In genomic region chr19:16095071-16095571, GRCh38 we compare ENCODE assay signal across 12 cellular contexts. TPM values are rescaled to one million over a fixed set of nuclear protein-coding genes. Genes with fewer than 3 reads are reported as not detected.
DNase-seq lines count a peak whose midpoint lies in the region; ATAC-seq and TF ChIP-seq lines count a peak whose summit lies in the region.
"Had no signal": no experiment of that assay in that cellular context is flagged by ENCODE, and none has a peak within 500 bp of the region (broad histone marks: within the 10 kb centered on the region; RNA-seq: fewer than 3 reads in every experiment).

No MANE protein-coding gene starts in this region.

- peak overlapping the region; percentile 62; the same call in 1 of the 2 replicates for H3K27ac ChIP-seq in IMR-90 (ENCODE audit: insufficient read depth, low read length)
- H3K27ac ChIP-seq in GM23338 (ENCODE audit: low read depth): no peak overlapping the region
- H3K27ac ChIP-seq: SJCRH30 had no signal

- H3K9me3 Mint-ChIP-seq in activated T-cell treated with anti-CD3 and anti-CD28 coated beads, Interleukin-2, amount 50 U/mL, for 72 hours: no peaks in the 10 kb centered on the region
- H3K9me3 Mint-ChIP-seq in stimulated activated naive CD8-positive, alpha-beta T cell treated with anti-CD3 and anti-CD28 coated beads, Interleukin-15, Interleukin-2, amounts not matched to agents 100 ng/mL and 50 ng/mL, for 24 hours: no peaks in the 10 kb centered on the region
- H3K9me3 Mint-ChIP-seq in GM23338: no peaks in the 10 kb centered on the region

- H4K8ac ChIP-seq in IMR-90 (ENCODE audit: low read depth in 2 of 2, low read length in 2 of 2): peak overlapping the region in 1 of 2 experiments; percentile 23; a peak in 1 of 4 replicates

- no peak for TF ChIP-seq POLR2A in IMR-90 (IDR thresholded peaks at IDR 0.05; ENCODE audit: low read depth, low read length)

- 0 out of 2 replicates have a peak, but pooled peaks cover 4% of the 10 kb centered on the region for H3K79me2 ChIP-seq in GM23338 (replicated peaks; ENCODE audit: insufficient read depth)

- H3K9ac ChIP-seq in IMR-90 (ENCODE audit: low read depth, low read length): no peak overlapping the region

- no peak overlapping the region for H3K4me2 ChIP-seq in IMR-90 (ENCODE audit: low read depth, low read length)
- H3K4me2 ChIP-seq in GM23338: no peak overlapping the region

- no peak for TF ChIP-seq RAD21 in IMR-90 (IDR thresholded peaks at IDR 0.05; ENCODE audit: low read length)

- H3K56ac ChIP-seq in IMR-90 (ENCODE audit: extremely low read depth, insufficient read depth, low read length): no peak overlapping the region

- no TSS peak for BruUV-seq in IMR-90 (replicated peaks; lab: Mats Ljungman, UMichigan)

- intact Hi-C loops in IMR-90 (cut with micrococcal nuclease): no loop called here

- in situ Hi-C loops in IMR-90 (cut with MboI; ENCODE audit: low sequenced_read_pairs): no loop called here

- H4K20me1 ChIP-seq in IMR-90 (ENCODE audit: insufficient read depth, low read length) (peaks cover 100% of the 10 kb centered on the region), GM23338 (replicated peaks; ENCODE audit: insufficient read depth) (peaks cover 10% of the 10 kb centered on the region; the same call in 1 of the 2 replicates)

- H3K27me3 Mint-ChIP-seq in activated T-cell treated with anti-CD3 and anti-CD28 coated beads, Interleukin-2, amount 50 U/mL, for 72 hours (ENCODE audit: low read depth): no peaks in the 10 kb centered on the region
- H3K27me3 Mint-ChIP-seq in stimulated activated naive CD8-positive, alpha-beta T cell treated with anti-CD3 and anti-CD28 coated beads, Interleukin-15, Interleukin-2, amounts not matched to agents 100 ng/mL and 50 ng/mL, for 24 hours: no peaks in the 10 kb centered on the region
- peaks cover 4% of the 10 kb centered on the region for H3K27me3 Mint-ChIP-seq in GM23338 (ENCODE audit: insufficient read depth, low read depth, poor library complexity)

- CTCF ChIA-PET in IMR-90 (lab: Yijun Ruan, JAX): no interaction called here

- TF ChIP-seq CTCF in IMR-90 (conservative IDR thresholded peaks at IDR 0.05; ENCODE audit: low read depth, low read length) (no peak), GM23338 (conservative IDR thresholded peaks at IDR 0.05; ENCODE audit: low read depth in 2 of 2) (no peak)

- POLR2A ChIA-PET in IMR-90 (lab: Charles Lee; ENCODE audit: unreplicated experiment): interaction anchor here (0.6 to 1.6 kb wide), 2 partner anchors 11 to 17 kb away, joined by 4 to 5 read pairs; no protein-coding TSS in a partner anchor

- peak overlapping the region; percentile 73 for H2BK5ac ChIP-seq in IMR-90 (ENCODE audit: low read depth, low read length, poor library complexity, severe bottlenecking)

- no peak for ATAC-seq in IMR-90 (ENCODE audit: low read depth)
- peak; percentile 75 to 88 for ATAC-seq in activated T-cell treated with anti-CD3 and anti-CD28 coated beads, Interleukin-2, amount 50 U/mL, for 72 hours (replicated peaks in 1 of 2)
- ATAC-seq in left lobe of liver: peak; percentile 53
- no peak for ATAC-seq in GM23338
- ATAC-seq: esophagus mucosa had no signal

- peaks cover 5% of the 10 kb centered on the region; the same call in 1 of the 2 replicates for H3K9me1 ChIP-seq in IMR-90 (ENCODE audit: insufficient read depth, low read length)

- no peak overlapping the region for H2AFZ ChIP-seq in IMR-90 (replicated peaks; ENCODE audit: low read length, poor library complexity)
- H2AFZ ChIP-seq in GM23338: no peak overlapping the region

- H3K4me1 ChIP-seq in IMR-90 (ENCODE audit: control insufficient read depth, insufficient read depth, low read length) (peaks cover 9% of the 10 kb centered on the region; the same call in 1 of the 2 replicates), GM23338 (ENCODE audit: insufficient read depth) (no peaks in the 10 kb centered on the region)
- H3K4me1 ChIP-seq: SJCRH30 had no signal

- no peak overlapping the region for H2BK120ac ChIP-seq in IMR-90 (ENCODE audit: low read depth, low read length)

- H3K9me2 ChIP-seq in GM23338 (ENCODE audit: insufficient read depth): no peaks in the 10 kb centered on the region

- DNase-seq in IMR-90: no peak
- peak in 1 of 2 donors; percentile 50 for DNase-seq in activated T-cell treated with anti-CD3 and anti-CD28 coated beads, Interleukin-2, amount 50 U/mL, for 72 hours
- DNase-seq in left lobe of liver (ENCODE audit: low spot score): no peak
- DNase-seq in DMS53 (lab: John Stamatoyannopoulos, UW): no peak
- DNase-seq in activated gamma-delta T cell (lab: John Stamatoyannopoulos, UW): no peak
- no peak for DNase-seq in GM23338 (ENCODE audit: low spot score)
- DNase-seq: activated effector memory CD4-positive, alpha-beta T cell treated with anti-CD3 and anti-CD28 coated beads, Interleukin-2, amount 50 U/mL, for 16 hours; NCI-H2081; SJCRH30; stimulated activated CD4-positive, alpha-beta T cell treated with anti-CD3 and anti-CD28 coated beads, Interleukin-4, amount 100 ng/mL, for 4 hours had no signal

- H3K14ac ChIP-seq in IMR-90 (replicated peaks; ENCODE audit: low read depth, low read length): no peak overlapping the region

- no peaks in the 10 kb centered on the region for H3K9me3 ChIP-seq in IMR-90 (ENCODE audit: control insufficient read depth, insufficient read depth, low read length)
- H3K9me3 ChIP-seq: SJCRH30 had no signal

- no peak overlapping the region for H3K23ac ChIP-seq in IMR-90 (ENCODE audit: low read depth, low read length)

- H3K36me3 ChIP-seq in IMR-90 (ENCODE audit: control insufficient read depth, insufficient read depth, low read length) (peaks cover 86% of the 10 kb centered on the region), GM23338 (ENCODE audit: insufficient read depth) (peaks cover 83% of the 10 kb centered on the region)

- H3K27ac Mint-ChIP-seq in activated T-cell treated with anti-CD3 and anti-CD28 coated beads, Interleukin-2, amount 50 U/mL, for 72 hours: peak overlapping the region; percentile 29
- H3K27ac Mint-ChIP-seq in stimulated activated naive CD8-positive, alpha-beta T cell treated with anti-CD3 and anti-CD28 coated beads, Interleukin-15, Interleukin-2, amounts not matched to agents 100 ng/mL and 50 ng/mL, for 24 hours: peak overlapping the region; percentile 94
- no peak overlapping the region for H3K27ac Mint-ChIP-seq in GM23338

- peaks cover 40 to 67% of the 10 kb centered on the region in 2 donors for H3K36me3 Mint-ChIP-seq in activated T-cell treated with anti-CD3 and anti-CD28 coated beads, Interleukin-2, amount 50 U/mL, for 72 hours (ENCODE audit: insufficient read depth in 2 of 2)
- H3K36me3 Mint-ChIP-seq in stimulated activated naive CD8-positive, alpha-beta T cell treated with anti-CD3 and anti-CD28 coated beads, Interleukin-15, Interleukin-2, amounts not matched to agents 100 ng/mL and 50 ng/mL, for 24 hours (ENCODE audit: low read depth): peaks cover 89% of the 10 kb centered on the region
- peaks cover 95% of the 10 kb centered on the region for H3K36me3 Mint-ChIP-seq in GM23338 (ENCODE audit: low read depth)

- no peak overlapping the region for H3K4ac ChIP-seq in IMR-90 (ENCODE audit: low read depth, low read length)

- no peak overlapping the region for H2AK5ac ChIP-seq in IMR-90 (ENCODE audit: low read depth, low read length)

- peak overlapping the region; percentile 21 to 72 for H3K4me3 Mint-ChIP-seq in activated T-cell treated with anti-CD3 and anti-CD28 coated beads, Interleukin-2, amount 50 U/mL, for 72 hours
- H3K4me3 Mint-ChIP-seq in stimulated activated naive CD8-positive, alpha-beta T cell treated with anti-CD3 and anti-CD28 coated beads, Interleukin-15, Interleukin-2, amounts not matched to agents 100 ng/mL and 50 ng/mL, for 24 hours: peak overlapping the region; percentile 63
- H3K4me3 Mint-ChIP-seq in GM23338: no peak overlapping the region

- H3K27me3 ChIP-seq in IMR-90 (ENCODE audit: control insufficient read depth, insufficient read depth, low read length): no peaks in the 10 kb centered on the region
- H3K27me3 ChIP-seq in GM23338 (ENCODE audit: insufficient read depth): no peaks in the 10 kb centered on the region
- H3K27me3 ChIP-seq: SJCRH30 had no signal

- H3K4me1 Mint-ChIP-seq in activated T-cell treated with anti-CD3 and anti-CD28 coated beads, Interleukin-2, amount 50 U/mL, for 72 hours (ENCODE audit: low read depth): peaks cover 53% of the 10 kb centered on the region
- H3K4me1 Mint-ChIP-seq in stimulated activated naive CD8-positive, alpha-beta T cell treated with anti-CD3 and anti-CD28 coated beads, Interleukin-15, Interleukin-2, amounts not matched to agents 100 ng/mL and 50 ng/mL, for 24 hours (ENCODE audit: low read depth): peaks cover 43% of the 10 kb centered on the region
- H3K4me1 Mint-ChIP-seq in GM23338: no peaks in the 10 kb centered on the region

- peak overlapping the region; percentile 20; the same call in 1 of the 2 replicates for H4K5ac ChIP-seq in IMR-90 (ENCODE audit: low read depth, low read length)

- H3K18ac ChIP-seq in IMR-90 (ENCODE audit: low read depth, low read length): no peak overlapping the region

- dilution Hi-C loops in IMR-90 (cut with HindIII; ENCODE audit: low sequenced_read_pairs, unreplicated experiment): no loop called here

- H2BK15ac ChIP-seq in IMR-90 (ENCODE audit: low read depth, low read length): no peak overlapping the region

- no peak overlapping the region for H2BK20ac ChIP-seq in IMR-90 (ENCODE audit: low read depth, low read length)

- H3F3A ChIP-seq in GM23338 (replicated peaks; ENCODE audit: low read depth): 0 out of 2 replicates have a peak, but pooled peaks cover 6% of the 10 kb centered on the region

- H2AK9ac ChIP-seq in IMR-90 (replicated peaks; ENCODE audit: low read depth, low read length, poor library complexity): no peak overlapping the region

- H4K91ac ChIP-seq in IMR-90 (ENCODE audit: insufficient read depth, low read depth, low read length): no peak overlapping the region

- WGBS in IMR-90 (ENCODE audit: extremely low coverage in 2 of 2, insufficient read length in 1 of 2), 2 experiments: 95% methylated on average over 10 of the region's 13 CpGs; no CpG with 5 or more reads in 1 of the 2 experiments

- H3K79me1 ChIP-seq in IMR-90 (ENCODE audit: low read depth in 1 of 2, low read length in 2 of 2): peaks cover 35 to 91% of the 10 kb centered on the region in 2 experiments

- H3K4me3 ChIP-seq in IMR-90 (ENCODE audit: insufficient read depth, low read depth, low read length): no peak overlapping the region
- no peak overlapping the region for H3K4me3 ChIP-seq in GM23338
- H3K4me3 ChIP-seq: SJCRH30 had no signal

RNA-seq across cellular contexts. Expression of gene RAB8A, which starts 16.6 kb away (rescaled TPM):
- 135 and 158 TPM in 2 replicates for total RNA-seq in IMR-90 (2012; rRNA removed)
- polyA plus RNA-seq in IMR-90 (2012; rRNA removed): 61.8 and 64.5 TPM in 2 replicates
- polyA plus RNA-seq in IMR-90 (2012; cell fraction: cytosol; rRNA removed): 33.9 and 47.1 TPM in 2 replicates
- polyA plus RNA-seq in IMR-90 (2012; cell fraction: nucleus; rRNA removed; ENCODE audit: low replicate concordance): 24.8 and 40.7 TPM in 2 replicates
- 10 to 100 TPM; 95.9 to 99.2 TPM for total RNA-seq in activated T-cell treated with anti-CD3 and anti-CD28 coated beads, Interleukin-2, amount 50 U/mL, for 72 hours
- 56.5 TPM for total RNA-seq in left lobe of liver
- 49.7 and 59.5 TPM in 2 replicates for total RNA-seq in GM23338 (2014; rRNA removed; shearing (Covaris generic))
- 48.0 and 53.1 TPM in 2 replicates for polyA plus RNA-seq in GM23338 (2016; fragmentation: Nextera tagmentation; extraction: Ambion mirVana)

RNA-seq across cellular contexts. Expression of gene TPM4, which starts 18.8 kb away (rescaled TPM):
- 1,075 and 1,562 TPM in 2 replicates for total RNA-seq in IMR-90 (2012; rRNA removed)
- 1,160 and 1,218 TPM in 2 replicates for polyA plus RNA-seq in IMR-90 (2012; rRNA removed)
- polyA plus RNA-seq in IMR-90 (2012; cell fraction: cytosol; rRNA removed): 1,916 and 2,081 TPM in 2 replicates
- polyA plus RNA-seq in IMR-90 (2012; cell fraction: nucleus; rRNA removed; ENCODE audit: low replicate concordance): 535 and 1,052 TPM in 2 replicates
- total RNA-seq in activated T-cell treated with anti-CD3 and anti-CD28 coated beads, Interleukin-2, amount 50 U/mL, for 72 hours: 100 to 1,000 TPM; 427 to 456 TPM
- total RNA-seq in left lobe of liver: 21.0 TPM
- 237 and 288 TPM in 2 replicates for total RNA-seq in GM23338 (2014; rRNA removed; shearing (Covaris generic))
- polyA plus RNA-seq in GM23338 (2016; fragmentation: Nextera tagmentation; extraction: Ambion mirVana): 204 and 223 TPM in 2 replicates

RNA-seq across cellular contexts. Expression of gene HSH2D, which starts 48.4 kb away (rescaled TPM):
- total RNA-seq in IMR-90 (2012; rRNA removed) (not detected in 2 replicates), left lobe of liver (0.86 TPM)
- polyA plus RNA-seq in IMR-90 (2012; rRNA removed) (not detected in 2 replicates), GM23338 (2016; fragmentation: Nextera tagmentation; extraction: Ambion mirVana) (0.81 and 1.1 TPM in 2 replicates)
- not detected in 2 replicates for polyA plus RNA-seq in IMR-90 (2012; cell fraction: cytosol; rRNA removed)
- polyA plus RNA-seq in IMR-90 (2012; cell fraction: nucleus; rRNA removed; ENCODE audit: low replicate concordance): not detected in 2 replicates
- total RNA-seq in activated T-cell treated with anti-CD3 and anti-CD28 coated beads, Interleukin-2, amount 50 U/mL, for 72 hours: 10 to 100 TPM; 29.9 to 37.2 TPM
- total RNA-seq in GM23338 (2014; rRNA removed; shearing (Covaris generic)): 0.97 and 1.4 TPM in 2 replicates

Comparison
In these comparisons a context has a peak if more than half of its experiments do, and no peak if none do; other contexts are left out.
1. ATAC-seq: peak in activated T-cell treated with anti-CD3 and anti-CD28 coated beads, Interleukin-2, amount 50 U/mL, for 72 hours (2 of 2) and left lobe of liver (single experiment); none in IMR-90 (single experiment) and GM23338 (single experiment).
2. RNA of gene TPM4, which starts 18.8 kb away (total RNA-seq): 1,075 to 1,562 TPM in IMR-90, 427 to 456 TPM in activated T-cell treated with anti-CD3 and anti-CD28 coated beads, Interleukin-2, amount 50 U/mL, for 72 hours and 237 to 288 TPM in GM23338; 21.0 TPM in left lobe of liver (single experiment); every median in the first group is over 10 times any median in the second.
3. RNA of gene HSH2D, which starts 48.4 kb away (total RNA-seq): 29.9 to 37.2 TPM in activated T-cell treated with anti-CD3 and anti-CD28 coated beads, Interleukin-2, amount 50 U/mL, for 72 hours; 0.97 to 1.4 TPM in GM23338, 0.86 TPM in left lobe of liver (single experiment) and not detected in IMR-90; every median in the first group is over 10 times any median in the second.